ENCODE assay signal across 1 cellular context in the genomic region with DNA sequence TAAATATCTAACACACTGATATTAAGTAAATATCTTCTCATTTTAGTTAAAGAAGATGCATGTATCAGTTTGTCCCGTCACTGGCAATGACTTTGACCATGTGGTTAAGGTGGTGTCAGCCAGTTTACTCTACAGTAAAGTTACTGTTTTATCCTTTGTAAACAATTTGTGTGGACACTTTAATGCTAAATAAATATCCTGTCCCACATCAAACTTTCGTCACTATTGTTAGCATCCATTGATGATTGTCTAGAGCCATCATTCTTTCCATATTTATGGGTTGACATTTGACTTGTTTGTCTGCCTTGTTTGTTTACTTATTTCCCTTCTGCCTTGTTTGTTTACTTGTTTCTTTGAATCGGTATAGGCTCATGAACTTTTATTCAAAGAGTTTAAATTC.
TF ChIP-seq lines count a peak whose summit lies in the region.

No MANE protein-coding gene starts in this region.

TF ChIP-seq in HepG2, 621 proteins besides CTCF, POLR2A, EP300 and RAD21 (continued from another document and continues in another):
- TF ChIP-seq ARID5B (CRISPR knock-in tag; IDR thresholded peaks at IDR 0.05) (peak; percentile 96), ARID2 (CRISPR knock-in tag; IDR thresholded peaks at IDR 0.05; ENCODE audit: borderline replicate concordance) (no peak), HMGA1 (CRISPR knock-in tag; conservative IDR thresholded peaks at IDR 0.05) (no peak), ZNF160 (CRISPR knock-in tag; IDR thresholded peaks at IDR 0.05) (no peak), HOXA7 (CRISPR knock-in tag; IDR thresholded peaks at IDR 0.05) (no peak), HDAC2 (CRISPR knock-in tag; IDR thresholded peaks at IDR 0.05) (peak; percentile 65), TEAD2 (CRISPR knock-in tag; IDR thresholded peaks at IDR 0.05) (no peak), ZNF687 (CRISPR knock-in tag; IDR thresholded peaks at IDR 0.05) (no peak), NFIC (IDR thresholded peaks at IDR 0.05; ENCODE audit: low read length) (peak; percentile 72; the same call in 1 of the 2 replicates), TOPORS (CRISPR knock-in tag; IDR thresholded peaks at IDR 0.05) (no peak), ZNF619 (CRISPR knock-in tag; IDR thresholded peaks at IDR 0.05) (no peak), AGO2 (optimal IDR thresholded peaks at IDR 0.05; ENCODE audit: low read depth, low read length) (no peak), ZNF414 (CRISPR knock-in tag; IDR thresholded peaks at IDR 0.05) (no peak), ZBTB40 (IDR thresholded peaks at IDR 0.05) (no peak), ZBTB40 (CRISPR knock-in tag; IDR thresholded peaks at IDR 0.05) (no peak), CENPX (CRISPR knock-in tag; IDR thresholded peaks at IDR 0.05) (no peak), REST (IDR thresholded peaks at IDR 0.05; ENCODE audit: borderline replicate concordance in 1 of 2, low read depth in 1 of 2, low read length in 2 of 2) (no peak; a peak in 1 of 4 replicates), TBL1XR1 (IDR thresholded peaks at IDR 0.05; ENCODE audit: borderline replicate concordance, low read length, partially characterized antibody) (peak; percentile 97), MAF1 (CRISPR knock-in tag; IDR thresholded peaks at IDR 0.05; ENCODE audit: borderline replicate concordance) (no peak), ETV5 (CRISPR knock-in tag; IDR thresholded peaks at IDR 0.05; ENCODE audit: borderline replicate concordance) (peak; percentile 64; the same call in 1 of the 2 replicates)
- TF ChIP-seq, protein P1, sequence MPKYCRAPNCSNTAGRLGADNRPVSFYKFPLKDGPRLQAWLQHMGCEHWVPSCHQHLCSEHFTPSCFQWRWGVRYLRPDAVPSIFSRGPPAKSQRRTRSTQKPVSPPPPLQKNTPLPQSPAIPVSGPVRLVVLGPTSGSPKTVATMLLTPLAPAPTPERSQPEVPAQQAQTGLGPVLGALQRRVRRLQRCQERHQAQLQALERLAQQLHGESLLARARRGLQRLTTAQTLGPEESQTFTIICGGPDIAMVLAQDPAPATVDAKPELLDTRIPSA (CRISPR knock-in tag; IDR thresholded peaks at IDR 0.05; ENCODE audit: borderline replicate concordance): no peak
- TF ChIP-seq, protein P2, sequence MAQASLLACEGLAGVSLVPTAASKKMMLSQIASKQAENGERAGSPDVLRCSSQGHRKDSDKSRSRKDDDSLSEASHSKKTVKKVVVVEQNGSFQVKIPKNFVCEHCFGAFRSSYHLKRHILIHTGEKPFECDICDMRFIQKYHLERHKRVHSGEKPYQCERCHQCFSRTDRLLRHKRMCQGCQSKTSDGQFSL (CRISPR knock-in tag; IDR thresholded peaks at IDR 0.05): no peak
- TF ChIP-seq, protein P3, sequence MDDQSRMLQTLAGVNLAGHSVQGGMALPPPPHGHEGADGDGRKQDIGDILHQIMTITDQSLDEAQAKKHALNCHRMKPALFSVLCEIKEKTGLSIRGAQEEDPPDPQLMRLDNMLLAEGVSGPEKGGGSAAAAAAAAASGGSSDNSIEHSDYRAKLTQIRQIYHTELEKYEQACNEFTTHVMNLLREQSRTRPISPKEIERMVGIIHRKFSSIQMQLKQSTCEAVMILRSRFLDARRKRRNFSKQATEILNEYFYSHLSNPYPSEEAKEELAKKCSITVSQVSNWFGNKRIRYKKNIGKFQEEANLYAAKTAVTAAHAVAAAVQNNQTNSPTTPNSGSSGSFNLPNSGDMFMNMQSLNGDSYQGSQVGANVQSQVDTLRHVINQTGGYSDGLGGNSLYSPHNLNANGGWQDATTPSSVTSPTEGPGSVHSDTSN (CRISPR knock-in tag; IDR thresholded peaks at IDR 0.05; ENCODE audit: borderline replicate concordance): no peak
- TF ChIP-seq, protein P4, sequence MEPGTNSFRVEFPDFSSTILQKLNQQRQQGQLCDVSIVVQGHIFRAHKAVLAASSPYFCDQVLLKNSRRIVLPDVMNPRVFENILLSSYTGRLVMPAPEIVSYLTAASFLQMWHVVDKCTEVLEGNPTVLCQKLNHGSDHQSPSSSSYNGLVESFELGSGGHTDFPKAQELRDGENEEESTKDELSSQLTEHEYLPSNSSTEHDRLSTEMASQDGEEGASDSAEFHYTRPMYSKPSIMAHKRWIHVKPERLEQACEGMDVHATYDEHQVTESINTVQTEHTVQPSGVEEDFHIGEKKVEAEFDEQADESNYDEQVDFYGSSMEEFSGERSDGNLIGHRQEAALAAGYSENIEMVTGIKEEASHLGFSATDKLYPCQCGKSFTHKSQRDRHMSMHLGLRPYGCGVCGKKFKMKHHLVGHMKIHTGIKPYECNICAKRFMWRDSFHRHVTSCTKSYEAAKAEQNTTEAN (CRISPR knock-in tag; conservative IDR thresholded peaks at IDR 0.05): no peak
